In genomic region chr18:35746826-35747339, GRCh38 we compare ENCODE assay signal across 31 cellular contexts.
"Had no signal": no experiment of that assay in that cellular context is flagged by ENCODE, and none has a peak within 500 bp of the region (broad histone marks: within the 10 kb centered on the region; RNA-seq: fewer than 3 reads in every experiment).

No MANE protein-coding gene starts in this region.

- H3K27me3 ChIP-seq: ascending aorta, body of pancreas, cardiac muscle cell had no signal

- H3K9me3 ChIP-seq: ascending aorta, body of pancreas had no signal

- ATAC-seq: activated naive CD4-positive, alpha-beta T cell treated with anti-CD3 and anti-CD28 coated beads, Interleukin-2, amount 50 U/mL, for 72 hours; activated naive CD8-positive, alpha-beta T cell treated with anti-CD3 and anti-CD28 coated beads, Interleukin-2, amount 50 U/mL, for 24 hours; activated T-cell treated with anti-CD3 and anti-CD28 coated beads, Interleukin-2, amount 50 U/mL, for 4 hours; body of pancreas; Panc1; Right ventricle myocardium inferior; T-cell had no signal

- H3K4me3 ChIP-seq: ascending aorta, body of pancreas, cardiac muscle cell, SK-N-MC had no signal

- H3K4me1 ChIP-seq: ascending aorta, body of pancreas had no signal

- DNase-seq: activated CD4-positive, alpha-beta memory T cell treated with anti-CD3 and anti-CD28 coated beads for 36 hours; activated CD4-positive, alpha-beta T cell treated with anti-CD3 and anti-CD28 coated beads, Interleukin-2, amount 10 ng/mL, durations not matched to agents 7 days and 5 days; activated CD4-positive, CD25-positive, alpha-beta regulatory T cell; activated CD8-positive, alpha-beta memory T cell treated with anti-CD3 and anti-CD28 coated beads for 24 hours; activated effector memory CD4-positive, alpha-beta T cell treated with anti-CD3 and anti-CD28 coated beads, Interleukin-2, amount 50 U/mL, for 16 hours; activated naive CD4-positive, alpha-beta T cell treated with Interleukin-2 at 50 U/mL for 16 hours; activated naive CD8-positive, alpha-beta T cell treated with anti-CD3 and anti-CD28 coated beads, Interleukin-2, amount 50 U/mL, for 24 hours; activated T-cell treated with anti-CD3 and anti-CD28 coated beads, Interleukin-2, amount 50 U/mL, for 4 hours; amniotic stem cell; body of pancreas; cerebellar nuclear complex; NCI-H1092; NCI-H1417; NCI-H1930; NCI-H2171 treated with DMSO at 0.1 percent for 48 hours; NCI-H345; NCI-H510A; NCI-H526 treated with DMSO at 0.1 percent for 48 hours; NCI-H82; RPMI8226; T-cell; T-helper 2 cell; T1000 had no signal

- H3K36me3 ChIP-seq: ascending aorta, cardiac muscle cell had no signal

- H3K27ac ChIP-seq: ascending aorta, body of pancreas, cardiac muscle cell, SK-N-MC, VCaP had no signal

- FAIRE-seq: TTC549 had no signal
